In genomic region chr5:146048994-146049703, GRCh38 we compare ENCODE assay signal across 8 cellular contexts. TPM values are rescaled to one million over a fixed set of nuclear protein-coding genes. Genes with fewer than 3 reads are reported as not detected.
DNase-seq lines count a peak whose midpoint lies in the region; ATAC-seq, FAIRE-seq and TF ChIP-seq lines count a peak whose summit lies in the region.

No MANE protein-coding gene starts in this region.

- H4K20me1 ChIP-seq in endothelial cell of umbilical vein (replicated peaks; ENCODE audit: control insufficient read depth, extremely low read depth, insufficient read depth, low read length) = no peaks in the 10 kb centered on the region

- peaks cover 0 to 6% of the 10 kb centered on the region in 2 experiments for H3K27me3 ChIP-seq in endothelial cell of umbilical vein (ENCODE audit: control insufficient read depth in 2 of 2, insufficient read depth in 2 of 2, low read length in 2 of 2)
- H3K27me3 ChIP-seq in CD8-positive, alpha-beta T cell (ENCODE audit: insufficient read depth, low read length) = no peaks in the 10 kb centered on the region

- H3K9me3 Mint-ChIP-seq in CD8-positive, alpha-beta T cell = no peaks in the 10 kb centered on the region

- POLR2A ChIA-PET in endothelial cell of umbilical vein (lab: Charles Lee) = no interaction called here
- POLR2A ChIA-PET in CD8-positive, alpha-beta T cell (lab: Charles Lee) = no interaction called here

- no peaks in the 10 kb centered on the region for H3K9me3 ChIP-seq in endothelial cell of umbilical vein (replicated peaks; ENCODE audit: control insufficient read depth, insufficient read depth, low read length)
- H3K9me3 ChIP-seq in mucosa of descending colon = no peaks in the 10 kb centered on the region
- H3K9me3 ChIP-seq in CD8-positive, alpha-beta T cell (ENCODE audit: low read length) = no peaks in the 10 kb centered on the region

- peak; percentile 71 for TF ChIP-seq CTCF in LNCAP (IDR thresholded peaks at IDR 0.05)
- peak; percentile 75 for TF ChIP-seq CTCF in endothelial cell of umbilical vein (IDR thresholded peaks at IDR 0.05; ENCODE audit: extremely low read depth in 1 of 2, insufficient read depth in 1 of 2, low read depth in 1 of 2, low read length in 2 of 2)
- no peak for TF ChIP-seq CTCF in mucosa of descending colon (IDR thresholded peaks at IDR 0.05)
- TF ChIP-seq CTCF in CD8-positive, alpha-beta T cell (IDR thresholded peaks at IDR 0.05) = no peak

- H3K36me3 ChIP-seq in endothelial cell of umbilical vein (ENCODE audit: control insufficient read depth in 2 of 2, extremely low read depth in 1 of 2, insufficient read depth in 2 of 2, low read length in 2 of 2) = no peaks in the 10 kb centered on the region
- H3K36me3 ChIP-seq in mucosa of descending colon (ENCODE audit: low read depth) = no peaks in the 10 kb centered on the region
- no peaks in the 10 kb centered on the region for H3K36me3 ChIP-seq in CD8-positive, alpha-beta T cell (ENCODE audit: insufficient read depth, low read length)

- H3K9me1 ChIP-seq in endothelial cell of umbilical vein (replicated peaks; ENCODE audit: control insufficient read depth, extremely low read depth, insufficient read depth, low read length) = no peaks in the 10 kb centered on the region

- H3K27me3 Mint-ChIP-seq in CD8-positive, alpha-beta T cell (ENCODE audit: low read depth) = peaks cover 7% of the 10 kb centered on the region

- DNase-seq in activated CD4-positive, alpha-beta T cell treated with anti-CD3 and anti-CD28 coated beads for 24 hours (ENCODE audit: low read depth in 2 of 2) = peak; percentile 3 to 6
- no peak for DNase-seq in activated CD4-positive, alpha-beta T cell treated with anti-CD3 and anti-CD28 coated beads, Interleukin-2, amount 50 U/mL, for 1 hour
- DNase-seq in RCC 7860 (ENCODE audit: low spot score) (peak; percentile 55), endothelial cell of umbilical vein (ENCODE audit: low read depth, low spot score) (peak; percentile 74), mucosa of descending colon (peak in 2 of 3 donors; percentile 64 to 77)
- DNase-seq in CD8-positive, alpha-beta T cell = no peak

- H3K79me2 ChIP-seq in endothelial cell of umbilical vein (ENCODE audit: control insufficient read depth, insufficient read depth, low read length) = no peaks in the 10 kb centered on the region

- H3K4me3 ChIP-seq in endothelial cell of umbilical vein (replicated peaks in 1 of 3; ENCODE audit: insufficient read depth in 1 of 3, low read depth in 1 of 3, low read length in 3 of 3) (no peak overlapping the region), mucosa of descending colon (no peak overlapping the region)
- H3K4me3 ChIP-seq in CD8-positive, alpha-beta T cell (ENCODE audit: low read depth, low read length) = no peak overlapping the region

- no peak overlapping the region for H3K27ac Mint-ChIP-seq in CD8-positive, alpha-beta T cell

- no TSS peak for BruUV-seq in endothelial cell of umbilical vein (replicated peaks; lab: Mats Ljungman, UMichigan)

- H3K36me3 Mint-ChIP-seq in CD8-positive, alpha-beta T cell = no peaks in the 10 kb centered on the region

- no peak overlapping the region for H3K9ac ChIP-seq in endothelial cell of umbilical vein (replicated peaks; ENCODE audit: extremely low read depth, insufficient read depth, low read length)

- H3K4me2 ChIP-seq in endothelial cell of umbilical vein (ENCODE audit: insufficient read depth, low read length) = no peak overlapping the region

- H3K4me1 Mint-ChIP-seq in CD8-positive, alpha-beta T cell (ENCODE audit: low read depth) = no peaks in the 10 kb centered on the region

- dilution Hi-C loops in endothelial cell of umbilical vein (cut with MboI; ENCODE audit: extremely low pct_ligation_motif_present, low sequenced_read_pairs) = no loop called here

- intact Hi-C loops in endothelial cell of umbilical vein (cut with micrococcal nuclease) (loop anchor here (1.0 to 5.0 kb wide), 10 partner anchors 141 to 1845 kb away; partner anchors contain the start of gene PRELID2), mucosa of descending colon (cut with DNase I, micrococcal nuclease) (no loop called here)
- intact Hi-C loops in CD8-positive, alpha-beta T cell (cut with DNase I, micrococcal nuclease) = no loop called here

- TF ChIP-seq POLR2A in endothelial cell of umbilical vein (IDR thresholded peaks at IDR 0.05; ENCODE audit: low read depth, low read length) = no peak

- H2AFZ ChIP-seq in endothelial cell of umbilical vein (ENCODE audit: low read depth, low read length) = no peak overlapping the region

- CTCF ChIA-PET in endothelial cell of umbilical vein (lab: Charles Lee) = interaction anchor here (1.6 to 3.0 kb wide), 5 partner anchors 214 to 367 kb away, joined by 4 to 20 read pairs (median 10); partner anchors contain the start of gene PRELID2
- CTCF ChIA-PET in CD8-positive, alpha-beta T cell (lab: Charles Lee) = interaction anchor here (1.6 kb wide), 1 partner anchor 1846 kb away, joined by 3 read pairs; no protein-coding TSS in a partner anchor

- H3K4me1 ChIP-seq in endothelial cell of umbilical vein (ENCODE audit: control insufficient read depth, extremely low read depth, insufficient read depth, low read length) = no peaks in the 10 kb centered on the region
- H3K4me1 ChIP-seq in mucosa of descending colon (ENCODE audit: low read depth) = peaks cover 16% of the 10 kb centered on the region
- H3K4me1 ChIP-seq in CD8-positive, alpha-beta T cell (ENCODE audit: insufficient read depth, low read length) = no peaks in the 10 kb centered on the region

- ATAC-seq in mucosa of descending colon (peak; percentile 62), HG02852 (IDR thresholded peaks at IDR 0.05; ENCODE audit: unreplicated experiment) (no peak)
- no peak for ATAC-seq in CD8-positive, alpha-beta T cell

- no peak overlapping the region for H3K4me3 Mint-ChIP-seq in CD8-positive, alpha-beta T cell

- FAIRE-seq in RCC 7860 (lab: Jason Lieb, UNC) (no peak), endothelial cell of umbilical vein (lab: Jason Lieb, UNC) (peak; percentile 83)

- H3K27ac ChIP-seq in endothelial cell of umbilical vein (ENCODE audit: insufficient read depth, low read depth, low read length) = no peak overlapping the region
- no peak overlapping the region for H3K27ac ChIP-seq in CD8-positive, alpha-beta T cell (ENCODE audit: low read depth, low read length)

TF ChIP-seq in endothelial cell of umbilical vein, 7 proteins besides CTCF, POLR2A, EP300 and RAD21:
- no peak for TF ChIP-seq MAX (IDR thresholded peaks at IDR 0.05; ENCODE audit: insufficient read depth, insufficient read length)
- TF ChIP-seq GATA2 (IDR thresholded peaks at IDR 0.05; ENCODE audit: insufficient read depth, insufficient read length, low read depth, low read length) = no peak
- no peak for TF ChIP-seq FOS (IDR thresholded peaks at IDR 0.05; ENCODE audit: borderline replicate concordance, insufficient read depth, low read length)
- no peak for TF ChIP-seq JUN (IDR thresholded peaks at IDR 0.05; ENCODE audit: borderline replicate concordance, insufficient read depth, insufficient read length, low read depth)
- no peak for TF ChIP-seq MYC (IDR thresholded peaks at IDR 0.05; ENCODE audit: low read depth, low read length)
- no peak for TF ChIP-seq EZH2 (IDR thresholded peaks at IDR 0.05; ENCODE audit: borderline replicate concordance, low read depth, low read length, severe bottlenecking)
TF ChIP-seq in endothelial cell of umbilical vein: peak in this region for 0.

RNA-seq across cellular contexts. Expression of gene PLAC8L1, which starts 56.2 kb away (rescaled TPM):
- total RNA-seq in endothelial cell of umbilical vein (0.80 and 1.1 TPM in 2 replicates), mucosa of descending colon (under 1 TPM in 1 of 3 donors, not detected in 2; 0.70 TPM)
- polyA plus RNA-seq in endothelial cell of umbilical vein = 0.80 and 0.99 TPM in 2 replicates
- polyA plus RNA-seq in endothelial cell of umbilical vein (2011; cell fraction: cytosol; rRNA removed) = 0.25 and 0.45 TPM in 2 replicates
- 2.3 and 2.9 TPM in 2 replicates for polyA plus RNA-seq in endothelial cell of umbilical vein (2011; cell fraction: nucleus; rRNA removed)
- not detected in 2 replicates for polyA plus RNA-seq in endothelial cell of umbilical vein (2012)
- polyA minus RNA-seq in endothelial cell of umbilical vein = 0.49 TPM in 1 of 2 replicates, not detected in the other
- not detected for polyA minus RNA-seq in endothelial cell of umbilical vein (2011; cell fraction: cytosol; rRNA and poly(A)+ RNA removed)
- polyA minus RNA-seq in endothelial cell of umbilical vein (2011; cell fraction: nucleus; rRNA and poly(A)+ RNA removed) = not detected in 2 replicates
- total RNA-seq in CD8-positive, alpha-beta T cell = not detected

Comparison
In these comparisons a context has a peak if more than half of its experiments do, and no peak if none do; other contexts are left out.
1. DNase-seq: peak in activated CD4-positive, alpha-beta T cell treated with anti-CD3 and anti-CD28 coated beads for 24 hours (2 of 2), RCC 7860 (single experiment), endothelial cell of umbilical vein (single experiment) and mucosa of descending colon (2 of 3); none in activated CD4-positive, alpha-beta T cell treated with anti-CD3 and anti-CD28 coated beads, Interleukin-2, amount 50 U/mL, for 1 hour (single experiment) and CD8-positive, alpha-beta T cell (0 of 7).
2. CTCF ChIP-seq: peak in LNCAP (single experiment) and endothelial cell of umbilical vein (2 of 2); none in mucosa of descending colon (single experiment) and CD8-positive, alpha-beta T cell (single experiment).